In genomic region chr7:90622670-90623069, GRCh38 we compare ENCODE assay signal across 26 cellular contexts.
"Had no signal": no experiment of that assay in that cellular context is flagged by ENCODE, and none has a peak within 500 bp of the region (broad histone marks: within the 10 kb centered on the region; RNA-seq: fewer than 3 reads in every experiment).

No MANE protein-coding gene starts in this region.

- H3K27me3 Mint-ChIP-seq: naive thymus-derived CD8-positive, alpha-beta T cell had no signal

- DNase-seq: activated CD4-positive, alpha-beta T cell treated with anti-CD3 and anti-CD28 coated beads for 1 hour; activated CD4-positive, alpha-beta T cell treated with anti-CD3 and anti-CD28 coated beads, Interleukin-2, amount 50 U/mL, for 1 hour; activated T-cell treated with anti-CD3 and anti-CD28 coated beads, Interleukin-2, amount 50 U/mL, for 1 hour; adrenal gland; brain microvascular endothelial cell; caudate nucleus; dermis blood vessel endothelial cell; effector CD8-positive, alpha-beta T cell; foreskin keratinocyte; immature natural killer cell; kidney glomerular epithelial cell; left lung; naive thymus-derived CD8-positive, alpha-beta T cell; ovary; spleen; stimulated activated CD4-positive, alpha-beta T cell treated with anti-CD3 and anti-CD28 coated beads, Interleukin-4, amount 100 ng/mL, for 1 hour; substantia nigra; thyroid gland; upper lobe of right lung; WERI-Rb-1 had no signal

- H3K27ac ChIP-seq: adrenal gland, ascending aorta, brain microvascular endothelial cell, foreskin keratinocyte, ovary, prostate gland, spleen, thyroid gland, upper lobe of right lung had no signal

- H3K36me3 ChIP-seq: adrenal gland, ascending aorta, brain microvascular endothelial cell, left lung, ovary, prostate gland, spleen, thyroid gland, upper lobe of right lung, WERI-Rb-1 had no signal

- H3K4me3 ChIP-seq: adrenal gland, ascending aorta, left lung, lung, ovary, prostate gland, spleen, thyroid gland, upper lobe of right lung had no signal

- H3K36me3 Mint-ChIP-seq: activated naive CD4-positive, alpha-beta T cell treated with anti-CD3 and anti-CD28 coated beads, Interleukin-2, amount 50 U/mL, for 72 hours; immature natural killer cell; naive thymus-derived CD8-positive, alpha-beta T cell had no signal

- H3K4me1 Mint-ChIP-seq: immature natural killer cell had no signal

- H3K9me3 ChIP-seq: adrenal gland, ascending aorta, left lung, ovary, prostate gland, spleen, thyroid gland, upper lobe of right lung had no signal

- H3K4me3 Mint-ChIP-seq: immature natural killer cell; naive thymus-derived CD8-positive, alpha-beta T cell; stimulated activated naive CD8-positive, alpha-beta T cell treated with anti-CD3 and anti-CD28 coated beads, Interleukin-15, Interleukin-2, amounts not matched to agents 100 ng/mL and 50 ng/mL, for 24 hours; T-helper 2 cell treated with Interferon-gamma antibody and Interleukin-4, amounts not matched to agents 5 μg/mL and 100 μg/mL, for 36 hours had no signal

- H3K9me3 Mint-ChIP-seq: activated naive CD4-positive, alpha-beta T cell treated with anti-CD3 and anti-CD28 coated beads, Interleukin-2, amount 50 U/mL, for 72 hours; naive thymus-derived CD8-positive, alpha-beta T cell; stimulated activated naive CD8-positive, alpha-beta T cell treated with anti-CD3 and anti-CD28 coated beads, Interleukin-15, Interleukin-2, amounts not matched to agents 100 ng/mL and 50 ng/mL, for 24 hours; T-helper 2 cell treated with Interferon-gamma antibody and Interleukin-4, amounts not matched to agents 5 μg/mL and 100 μg/mL, for 36 hours had no signal

- H3K4me1 ChIP-seq: prostate gland had no signal

- H3K27ac Mint-ChIP-seq: activated naive CD4-positive, alpha-beta T cell treated with anti-CD3 and anti-CD28 coated beads, Interleukin-2, amount 50 U/mL, for 72 hours; immature natural killer cell; naive thymus-derived CD8-positive, alpha-beta T cell; stimulated activated naive CD8-positive, alpha-beta T cell treated with anti-CD3 and anti-CD28 coated beads, Interleukin-15, Interleukin-2, amounts not matched to agents 100 ng/mL and 50 ng/mL, for 24 hours; T-helper 2 cell treated with Interferon-gamma antibody and Interleukin-4, amounts not matched to agents 5 μg/mL and 100 μg/mL, for 36 hours had no signal

- H3K27me3 ChIP-seq: adrenal gland, ascending aorta, brain microvascular endothelial cell, foreskin keratinocyte, left lung, ovary, spleen, thyroid gland, upper lobe of right lung had no signal

- ATAC-seq: activated naive CD4-positive, alpha-beta T cell treated with anti-CD3 and anti-CD28 coated beads, Interleukin-2, amount 50 U/mL, for 72 hours; foreskin keratinocyte; left lung; naive thymus-derived CD8-positive, alpha-beta T cell; upper lobe of right lung had no signal
